Comparison of ENCODE assay signal across 1 cellular context in the genomic region with DNA sequence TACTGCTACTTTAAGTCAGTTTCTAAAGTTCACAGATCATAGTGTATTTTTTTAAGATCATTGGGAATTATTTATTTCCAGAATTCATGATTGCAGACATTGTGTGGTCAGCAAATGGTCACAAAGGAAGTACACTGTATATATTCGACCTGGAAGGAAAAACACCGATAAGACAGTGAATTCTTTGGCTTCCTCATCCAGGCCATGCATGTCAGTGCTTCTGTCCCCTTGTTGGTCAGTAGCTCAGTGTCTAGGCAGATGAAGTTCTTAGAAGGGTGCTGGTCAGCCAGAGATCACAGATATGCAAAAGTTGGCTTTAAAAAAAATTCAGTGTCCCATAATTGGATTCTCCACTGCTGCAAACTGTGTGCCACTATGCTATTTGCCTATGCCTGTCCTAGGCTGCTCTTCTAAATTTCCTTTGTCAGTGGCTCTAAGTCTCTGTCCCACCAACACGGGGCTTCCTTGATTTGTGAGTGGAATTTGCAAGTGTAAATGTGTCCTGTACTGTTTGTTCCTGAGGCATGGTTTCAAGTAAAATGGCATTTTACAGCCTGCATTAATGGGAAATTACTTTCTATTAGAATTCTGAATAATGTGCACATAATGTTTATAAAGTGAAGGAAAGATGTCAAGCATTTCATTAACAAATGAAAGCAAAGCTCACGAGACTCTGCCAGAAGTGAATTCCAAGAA.
TF ChIP-seq lines count a peak whose summit lies in the region.

No MANE protein-coding gene starts in this region.

TF ChIP-seq in GM23338, 12 proteins besides CTCF, POLR2A, EP300 and RAD21 (continued from another document):
- TF ChIP-seq, protein P1, sequence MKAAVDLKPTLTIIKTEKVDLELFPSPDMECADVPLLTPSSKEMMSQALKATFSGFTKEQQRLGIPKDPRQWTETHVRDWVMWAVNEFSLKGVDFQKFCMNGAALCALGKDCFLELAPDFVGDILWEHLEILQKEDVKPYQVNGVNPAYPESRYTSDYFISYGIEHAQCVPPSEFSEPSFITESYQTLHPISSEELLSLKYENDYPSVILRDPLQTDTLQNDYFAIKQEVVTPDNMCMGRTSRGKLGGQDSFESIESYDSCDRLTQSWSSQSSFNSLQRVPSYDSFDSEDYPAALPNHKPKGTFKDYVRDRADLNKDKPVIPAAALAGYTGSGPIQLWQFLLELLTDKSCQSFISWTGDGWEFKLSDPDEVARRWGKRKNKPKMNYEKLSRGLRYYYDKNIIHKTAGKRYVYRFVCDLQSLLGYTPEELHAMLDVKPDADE (IDR thresholded peaks at IDR 0.05) = no peak
- TF ChIP-seq, protein P2, sequence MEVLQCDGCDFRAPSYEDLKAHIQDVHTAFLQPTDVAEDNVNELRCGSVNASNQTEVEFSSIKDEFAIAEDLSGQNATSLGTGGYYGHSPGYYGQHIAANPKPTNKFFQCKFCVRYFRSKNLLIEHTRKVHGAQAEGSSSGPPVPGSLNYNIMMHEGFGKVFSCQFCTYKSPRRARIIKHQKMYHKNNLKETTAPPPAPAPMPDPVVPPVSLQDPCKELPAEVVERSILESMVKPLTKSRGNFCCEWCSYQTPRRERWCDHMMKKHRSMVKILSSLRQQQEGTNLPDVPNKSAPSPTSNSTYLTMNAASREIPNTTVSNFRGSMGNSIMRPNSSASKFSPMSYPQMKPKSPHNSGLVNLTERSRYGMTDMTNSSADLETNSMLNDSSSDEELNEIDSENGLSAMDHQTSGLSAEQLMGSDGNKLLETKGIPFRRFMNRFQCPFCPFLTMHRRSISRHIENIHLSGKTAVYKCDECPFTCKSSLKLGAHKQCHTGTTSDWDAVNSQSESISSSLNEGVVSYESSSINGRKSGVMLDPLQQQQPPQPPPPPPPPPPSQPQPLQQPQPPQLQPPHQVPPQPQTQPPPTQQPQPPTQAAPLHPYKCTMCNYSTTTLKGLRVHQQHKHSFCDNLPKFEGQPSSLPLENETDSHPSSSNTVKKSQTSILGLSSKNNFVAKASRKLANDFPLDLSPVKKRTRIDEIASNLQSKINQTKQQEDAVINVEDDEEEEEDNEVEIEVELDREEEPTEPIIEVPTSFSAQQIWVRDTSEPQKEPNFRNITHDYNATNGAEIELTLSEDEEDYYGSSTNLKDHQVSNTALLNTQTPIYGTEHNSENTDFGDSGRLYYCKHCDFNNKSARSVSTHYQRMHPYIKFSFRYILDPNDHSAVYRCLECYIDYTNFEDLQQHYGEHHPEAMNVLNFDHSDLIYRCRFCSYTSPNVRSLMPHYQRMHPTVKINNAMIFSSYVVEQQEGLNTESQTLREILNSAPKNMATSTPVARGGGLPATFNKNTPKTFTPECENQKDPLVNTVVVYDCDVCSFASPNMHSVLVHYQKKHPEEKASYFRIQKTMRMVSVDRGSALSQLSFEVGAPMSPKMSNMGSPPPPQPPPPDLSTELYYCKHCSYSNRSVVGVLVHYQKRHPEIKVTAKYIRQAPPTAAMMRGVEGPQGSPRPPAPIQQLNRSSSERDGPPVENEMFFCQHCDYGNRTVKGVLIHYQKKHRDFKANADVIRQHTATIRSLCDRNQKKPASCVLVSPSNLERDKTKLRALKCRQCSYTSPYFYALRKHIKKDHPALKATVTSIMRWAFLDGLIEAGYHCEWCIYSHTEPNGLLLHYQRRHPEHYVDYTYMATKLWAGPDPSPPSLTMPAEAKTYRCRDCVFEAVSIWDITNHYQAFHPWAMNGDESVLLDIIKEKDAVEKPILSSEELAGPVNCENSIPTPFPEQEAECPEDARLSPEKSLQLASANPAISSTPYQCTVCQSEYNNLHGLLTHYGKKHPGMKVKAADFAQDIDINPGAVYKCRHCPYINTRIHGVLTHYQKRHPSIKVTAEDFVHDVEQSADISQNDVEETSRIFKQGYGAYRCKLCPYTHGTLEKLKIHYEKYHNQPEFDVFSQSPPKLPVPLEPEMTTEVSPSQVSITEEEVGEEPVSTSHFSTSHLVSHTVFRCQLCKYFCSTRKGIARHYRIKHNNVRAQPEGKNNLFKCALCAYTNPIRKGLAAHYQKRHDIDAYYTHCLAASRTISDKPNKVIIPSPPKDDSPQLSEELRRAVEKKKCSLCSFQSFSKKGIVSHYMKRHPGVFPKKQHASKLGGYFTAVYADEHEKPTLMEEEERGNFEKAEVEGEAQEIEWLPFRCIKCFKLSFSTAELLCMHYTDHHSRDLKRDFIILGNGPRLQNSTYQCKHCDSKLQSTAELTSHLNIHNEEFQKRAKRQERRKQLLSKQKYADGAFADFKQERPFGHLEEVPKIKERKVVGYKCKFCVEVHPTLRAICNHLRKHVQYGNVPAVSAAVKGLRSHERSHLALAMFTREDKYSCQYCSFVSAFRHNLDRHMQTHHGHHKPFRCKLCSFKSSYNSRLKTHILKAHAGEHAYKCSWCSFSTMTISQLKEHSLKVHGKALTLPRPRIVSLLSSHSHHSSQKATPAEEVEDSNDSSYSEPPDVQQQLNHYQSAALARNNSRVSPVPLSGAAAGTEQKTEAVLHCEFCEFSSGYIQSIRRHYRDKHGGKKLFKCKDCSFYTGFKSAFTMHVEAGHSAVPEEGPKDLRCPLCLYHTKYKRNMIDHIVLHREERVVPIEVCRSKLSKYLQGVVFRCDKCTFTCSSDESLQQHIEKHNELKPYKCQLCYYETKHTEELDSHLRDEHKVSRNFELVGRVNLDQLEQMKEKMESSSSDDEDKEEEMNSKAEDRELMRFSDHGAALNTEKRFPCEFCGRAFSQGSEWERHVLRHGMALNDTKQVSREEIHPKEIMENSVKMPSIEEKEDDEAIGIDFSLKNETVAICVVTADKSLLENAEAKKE (CRISPR knock-in tag; IDR thresholded peaks at IDR 0.05) = no peak
- TF ChIP-seq JUNB (IDR thresholded peaks at IDR 0.05; ENCODE audit: unreplicated experiment) (no peak), EZH2phosphoT487 (IDR thresholded peaks at IDR 0.05; ENCODE audit: unreplicated experiment) (no peak), POLR2AphosphoS5 (IDR thresholded peaks at IDR 0.05; ENCODE audit: low read depth) (no peak), CREB1 (CRISPR knock-in tag; IDR thresholded peaks at IDR 0.05; ENCODE audit: low read depth) (no peak), ZNF331 (CRISPR knock-in tag; IDR thresholded peaks at IDR 0.05; ENCODE audit: low read depth) (no peak)
- TF ChIP-seq, protein P3, sequence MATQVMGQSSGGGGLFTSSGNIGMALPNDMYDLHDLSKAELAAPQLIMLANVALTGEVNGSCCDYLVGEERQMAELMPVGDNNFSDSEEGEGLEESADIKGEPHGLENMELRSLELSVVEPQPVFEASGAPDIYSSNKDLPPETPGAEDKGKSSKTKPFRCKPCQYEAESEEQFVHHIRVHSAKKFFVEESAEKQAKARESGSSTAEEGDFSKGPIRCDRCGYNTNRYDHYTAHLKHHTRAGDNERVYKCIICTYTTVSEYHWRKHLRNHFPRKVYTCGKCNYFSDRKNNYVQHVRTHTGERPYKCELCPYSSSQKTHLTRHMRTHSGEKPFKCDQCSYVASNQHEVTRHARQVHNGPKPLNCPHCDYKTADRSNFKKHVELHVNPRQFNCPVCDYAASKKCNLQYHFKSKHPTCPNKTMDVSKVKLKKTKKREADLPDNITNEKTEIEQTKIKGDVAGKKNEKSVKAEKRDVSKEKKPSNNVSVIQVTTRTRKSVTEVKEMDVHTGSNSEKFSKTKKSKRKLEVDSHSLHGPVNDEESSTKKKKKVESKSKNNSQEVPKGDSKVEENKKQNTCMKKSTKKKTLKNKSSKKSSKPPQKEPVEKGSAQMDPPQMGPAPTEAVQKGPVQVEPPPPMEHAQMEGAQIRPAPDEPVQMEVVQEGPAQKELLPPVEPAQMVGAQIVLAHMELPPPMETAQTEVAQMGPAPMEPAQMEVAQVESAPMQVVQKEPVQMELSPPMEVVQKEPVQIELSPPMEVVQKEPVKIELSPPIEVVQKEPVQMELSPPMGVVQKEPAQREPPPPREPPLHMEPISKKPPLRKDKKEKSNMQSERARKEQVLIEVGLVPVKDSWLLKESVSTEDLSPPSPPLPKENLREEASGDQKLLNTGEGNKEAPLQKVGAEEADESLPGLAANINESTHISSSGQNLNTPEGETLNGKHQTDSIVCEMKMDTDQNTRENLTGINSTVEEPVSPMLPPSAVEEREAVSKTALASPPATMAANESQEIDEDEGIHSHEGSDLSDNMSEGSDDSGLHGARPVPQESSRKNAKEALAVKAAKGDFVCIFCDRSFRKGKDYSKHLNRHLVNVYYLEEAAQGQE (IDR thresholded peaks at IDR 0.05; ENCODE audit: unreplicated experiment) = no peak
